Comparison of ENCODE assay signal across 15 cellular contexts in the genomic region with DNA sequence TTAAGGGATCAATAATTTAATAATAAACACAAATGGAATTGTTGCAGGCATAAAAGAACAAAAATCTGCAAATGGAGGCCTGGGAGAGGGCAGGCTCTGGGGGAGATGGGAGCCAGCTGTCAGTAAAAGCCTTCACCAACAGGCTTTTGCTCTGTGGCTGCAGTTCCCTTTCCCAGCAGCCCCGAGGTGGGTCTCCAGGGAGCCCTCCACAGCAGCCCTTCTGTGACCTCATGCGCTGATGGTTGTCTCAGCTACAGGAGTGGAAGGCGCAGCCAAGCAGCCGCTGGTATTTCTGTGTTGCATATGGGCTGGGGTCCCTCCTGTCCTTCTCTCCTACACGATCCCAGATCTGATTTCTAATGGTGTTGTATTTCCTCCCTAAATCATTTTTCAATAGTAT. TPM values are rescaled to one million over a fixed set of nuclear protein-coding genes. Genes with fewer than 3 reads are reported as not detected.
DNase-seq lines count a peak whose midpoint lies in the region; ATAC-seq and TF ChIP-seq lines count a peak whose summit lies in the region.
"Had no signal": no experiment of that assay in that cellular context is flagged by ENCODE, and none has a peak within 500 bp of the region (broad histone marks: within the 10 kb centered on the region; RNA-seq: fewer than 3 reads in every experiment).

No MANE protein-coding gene starts in this region.

- H3K4me3 ChIP-seq in choroid plexus epithelial cell (ENCODE audit: low read depth, low read length) (no peak overlapping the region), aorta (ENCODE audit: low read length in 2 of 2) (no peak overlapping the region)

- no peaks in the 10 kb centered on the region for H3K9me3 ChIP-seq in aorta (ENCODE audit: control insufficient read depth, low read length)

- no peak overlapping the region for H3K4me3 Mint-ChIP-seq in mesothelial cell of epicardium
- H3K4me3 Mint-ChIP-seq in endothelial cell (ENCODE audit: unreplicated experiment) = no peak overlapping the region

- peaks cover 12% of the 10 kb centered on the region for H3K4me1 Mint-ChIP-seq in mesothelial cell of epicardium
- H3K4me1 Mint-ChIP-seq in endothelial cell (ENCODE audit: unreplicated experiment) = no peaks in the 10 kb centered on the region

- H3K27me3 ChIP-seq in aorta (ENCODE audit: control insufficient read depth in 1 of 2, insufficient read depth in 2 of 2, low read length in 1 of 2) = no peaks in the 10 kb centered on the region

- H3K36me3 ChIP-seq in aorta (ENCODE audit: control insufficient read depth in 1 of 2, insufficient read depth in 2 of 2, low read length in 1 of 2) = no peaks in the 10 kb centered on the region

- H3K4me1 ChIP-seq in aorta (ENCODE audit: control insufficient read depth in 1 of 2, insufficient read depth in 2 of 2, low read length in 2 of 2) = no peaks in the 10 kb centered on the region

- DNase-seq in Right ventricle myocardium inferior (ENCODE audit: missing footprints) (no peak), cardiac septum (ENCODE audit: low spot score) (no peak), choroid plexus epithelial cell (ENCODE audit: low read depth) (peak; percentile 15), mesothelial cell of epicardium (ENCODE audit: low spot score in 2 of 2, unreplicated experiment in 2 of 2) (no peak), aorta (no peak), epidermal melanocyte (ENCODE audit: insufficient read length, low spot score) (no peak), cerebellum (ENCODE audit: low spot score) (no peak), endothelial cell (ENCODE audit: low spot score) (no peak)
- DNase-seq: activated CD8-positive, alpha-beta memory T cell treated with anti-CD3 and anti-CD28 coated beads, Interleukin-2, amount 50 U/mL, for 48 hours; amniotic stem cell; effector CD8-positive, alpha-beta T cell; Kasumi-1; NCI-H526; SIG-M5 had no signal

- H3K9me3 Mint-ChIP-seq in mesothelial cell of epicardium = no peaks in the 10 kb centered on the region
- H3K9me3 Mint-ChIP-seq in endothelial cell (ENCODE audit: unreplicated experiment) = no peaks in the 10 kb centered on the region

- no peaks in the 10 kb centered on the region for H3K36me3 Mint-ChIP-seq in mesothelial cell of epicardium
- no peaks in the 10 kb centered on the region for H3K36me3 Mint-ChIP-seq in endothelial cell (ENCODE audit: low read depth, unreplicated experiment)

- ATAC-seq in Right ventricle myocardium inferior (peak; percentile 83), aorta (ENCODE audit: low FRiP score) (peak; percentile 40)

- intact Hi-C loops in Right ventricle myocardium inferior (cut with DNase I) (loop anchor here (5.0 to 10.0 kb wide), 2 partner anchors 35 to 293 kb away; no protein-coding TSS in a partner anchor), cardiac septum (cut with DNase I) (no loop called here), aorta (cut with DNase I) (no loop called here)

- TF ChIP-seq CTCF in choroid plexus epithelial cell (conservative IDR thresholded peaks at IDR 0.05; ENCODE audit: low read depth, low read length) = no peak
- TF ChIP-seq CTCF in mesothelial cell of epicardium (IDR thresholded peaks at IDR 0.05; ENCODE audit: unreplicated experiment) = no peak
- TF ChIP-seq CTCF in endothelial cell (IDR thresholded peaks at IDR 0.05; ENCODE audit: unreplicated experiment) = no peak

- no peaks in the 10 kb centered on the region for H3K27me3 Mint-ChIP-seq in mesothelial cell of epicardium (ENCODE audit: low read depth)
- peaks cover 5% of the 10 kb centered on the region for H3K27me3 Mint-ChIP-seq in endothelial cell (ENCODE audit: unreplicated experiment)

- no peak overlapping the region for H3K27ac ChIP-seq in aorta (ENCODE audit: low read depth in 1 of 2, low read length in 2 of 2)
- H3K27ac ChIP-seq: VCaP had no signal

- 47 to 57% methylated on average over 5 of the region's 5 CpGs for WGBS in aorta, 2 donors

- H3K27ac Mint-ChIP-seq in mesothelial cell of epicardium (peak overlapping the region; percentile 30), endothelial cell (ENCODE audit: unreplicated experiment) (no peak overlapping the region)

RNA-seq across cellular contexts. Expression of a gene that starts 42.4 kb away (rescaled TPM):
- 31.2 TPM for total RNA-seq in Right ventricle myocardium inferior
- total RNA-seq in cardiac septum = 31.3 TPM
- total RNA-seq in mesothelial cell of epicardium = 34.3 to 35.3 TPM (median 35.1 TPM) in 3 replicates
- 10 to 100 TPM; 19.4 to 24.8 TPM for total RNA-seq in aorta
- polyA plus RNA-seq in aorta = 10 to 100 TPM; 16.6 to 17.3 TPM
- total RNA-seq in cerebellum = 38.0 TPM
- 19.5 TPM for total RNA-seq in endothelial cell (ENCODE audit: unreplicated experiment)
